30 cellular contexts compared by ENCODE assay signal in the genomic region with DNA sequence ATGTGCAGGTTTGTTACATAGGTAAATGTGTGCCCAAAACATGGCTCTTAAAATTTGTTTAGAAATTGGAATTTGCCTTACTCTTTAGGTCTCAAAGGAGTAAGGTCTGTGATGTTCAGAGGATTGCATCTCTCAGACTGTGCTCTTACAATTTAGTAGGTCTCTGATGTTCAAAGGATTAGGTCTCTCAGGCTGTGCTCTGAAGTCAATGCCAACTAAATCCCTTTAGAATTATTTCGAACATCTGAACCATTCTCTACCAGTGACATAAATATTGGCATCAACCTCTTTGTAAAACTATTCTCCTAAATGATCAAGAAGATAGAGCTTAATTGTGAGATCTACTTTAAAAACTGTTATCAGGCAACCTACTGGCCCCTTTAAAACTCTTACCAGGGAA. TPM values are rescaled to one million over a fixed set of nuclear protein-coding genes. Genes with fewer than 3 reads are reported as not detected.
"Had no signal": no experiment of that assay in that cellular context is flagged by ENCODE, and none has a peak within 500 bp of the region (broad histone marks: within the 10 kb centered on the region; RNA-seq: fewer than 3 reads in every experiment).

OR5K1 (plus strand) TSS at position 301 of the 400 bp plus-strand sequence. CDS start 6,376 bp downstream, outside the sequence.

- H3K36me3 ChIP-seq: stomach, suprapubic skin, thoracic aorta, thyroid gland, tibial artery, tibial nerve, transverse colon, upper lobe of left lung, upper lobe of right lung, uterus, vagina had no signal

- DNase-seq: stimulated activated CD4-positive, alpha-beta T cell treated with anti-CD3 and anti-CD28 coated beads, Interleukin-2, amount 100 ng/mL, for 48 hours; stimulated activated CD4-positive, alpha-beta T cell treated with anti-CD3 and anti-CD28 coated beads, Interleukin-4, amount 100 ng/mL, for 1 hour; stimulated activated CD4-positive, alpha-beta T cell treated with anti-CD3 and anti-CD28 coated beads, Interleukin-4, amount 100 ng/mL, for 24 hours; stimulated activated CD4-positive, alpha-beta T cell treated with anti-CD3 and anti-CD28 coated beads, Interleukin-4, amount 100 ng/mL, for 4 hours; stimulated activated CD8-positive, alpha-beta memory T cell treated with anti-CD3 and anti-CD28 coated beads, Interleukin-4, amount 100 ng/mL, for 48 hours; stimulated activated naive B cell treated with anti-CD40 and anti-IgM and Interleukin-4, amounts not matched to agents 10 μg/mL and 1 μg/mL and 100 μg/mL, for 72 hours; stimulated activated naive CD4-positive, alpha-beta T cell; stimulated activated naive CD4-positive, alpha-beta T cell treated with Interleukin-2 at 50 U/mL for 16 hours; stimulated activated naive CD8-positive, alpha-beta T cell treated with anti-CD3 and anti-CD28 coated beads, Interleukin-15, amount 100 ng/mL, for 72 hours; stimulated activated naive CD8-positive, alpha-beta T cell treated with anti-CD3 and anti-CD28 coated beads, Interleukin-15, Interleukin-2, amounts not matched to agents 100 U/mL and 50 U/mL, for 24 hours; stomach; substantia nigra; testis; thyroid gland; tibial artery; transverse colon; trophoblast cell; upper lobe of left lung; upper lobe of right lung; uterus had no signal

- ATAC-seq: stimulated activated effector memory CD8-positive, alpha-beta T cell treated with anti-CD3 and anti-CD28 coated beads, Interleukin-12 subunit alpha, Interleukin-12 subunit beta, amount 100 ng/mL, for 72 hours; stimulated activated memory B cell treated with anti-CD40 and anti-IgM and Interleukin-4, amounts not matched to agents 10 μg/mL and 1 μg/mL and 100 μg/mL, for 72 hours; stimulated activated naive B cell treated with anti-CD40 and anti-IgM and Interleukin-4, amounts not matched to agents 10 μg/mL and 1 μg/mL and 100 μg/mL, for 72 hours; stimulated activated naive CD8-positive, alpha-beta T cell treated with anti-CD3 and anti-CD28 coated beads, Interleukin-15, amount 100 ng/mL, for 72 hours; stimulated activated naive CD8-positive, alpha-beta T cell treated with anti-CD3 and anti-CD28 coated beads, Interleukin-15, Interleukin-2, amounts not matched to agents 100 U/mL and 50 U/mL, for 24 hours; upper lobe of right lung had no signal

- H3K27ac ChIP-seq: stomach, suprapubic skin, testis, thoracic aorta, thyroid gland, tibial artery, tibial nerve, transverse colon, upper lobe of left lung, upper lobe of right lung, uterus, vagina had no signal

- H3K9me3 ChIP-seq: testis, thyroid gland, upper lobe of right lung, uterus, vagina had no signal

- H3K27me3 ChIP-seq: stomach, suprapubic skin, testis, thyroid gland, tibial artery, tibial nerve, transverse colon, upper lobe of left lung, upper lobe of right lung, uterus, vagina had no signal

- H3K4me1 ChIP-seq: stomach, suprapubic skin, testis, thyroid gland, tibial artery, tibial nerve, transverse colon, upper lobe of left lung, upper lobe of right lung, uterus, vagina had no signal

- H3K4me3 ChIP-seq: stomach, suprapubic skin, testis, thoracic aorta, thyroid gland, tibial artery, tibial nerve, transverse colon, upper lobe of left lung, upper lobe of right lung, uterus, vagina had no signal

RNA-seq across cellular contexts. Expression of gene OR5K1, which starts in this region (rescaled TPM):
- total RNA-seq: stomach, subcutaneous adipose tissue, suprapubic skin, temporal lobe, testis, thoracic aorta, thyroid gland, tibial nerve, transverse colon, upper lobe of left lung, upper lobe of right lung, ureter, urinary bladder, uterus, vagina had no signal
- polyA plus RNA-seq: stomach, urinary bladder had no signal
